8 cellular contexts compared by ENCODE assay signal in genomic region chr1:119675349-119676343, GRCh38. TPM values are rescaled to one million over a fixed set of nuclear protein-coding genes. Genes with fewer than 3 reads are reported as not detected.
DNase-seq lines count a peak whose midpoint lies in the region; ATAC-seq and TF ChIP-seq lines count a peak whose summit lies in the region.

No MANE protein-coding gene starts in this region.

- peak; percentile 65 to 68 for TF ChIP-seq CTCF in Caco-2 (IDR thresholded peaks at IDR 0.05; ENCODE audit: insufficient read depth in 1 of 2, low read depth in 1 of 2, low read length in 1 of 2, severe bottlenecking in 1 of 2, unreplicated experiment in 1 of 2)

- no peak overlapping the region for H3K27ac Mint-ChIP-seq in Caco-2 (ENCODE audit: unreplicated experiment)
- H3K27ac Mint-ChIP-seq in T-helper 17 cell, result no peak overlapping the region

- no TSS peak for BruUV-seq in Caco-2 (replicated peaks; lab: Mats Ljungman, UMichigan)

- H3K36me3 ChIP-seq in Caco-2 (ENCODE audit: control insufficient read depth, insufficient read depth, low read length) (no peaks in the 10 kb centered on the region), H7 (replicated peaks; ENCODE audit: control insufficient read depth, insufficient read depth, low read length) (no peaks in the 10 kb centered on the region)

- no peaks in the 10 kb centered on the region for H3K4me1 ChIP-seq in Caco-2

- CTCF ChIA-PET in Caco-2 (lab: Charles Lee), result interaction anchor here (0.6 to 2.1 kb wide), 9 partner anchors 15 to 329 kb away, joined by 3 to 6 read pairs (median 4); partner anchors contain the start of genes PHGDH and ZNF697

- ATAC-seq in T-helper 17 cell, result no peak
- no peak for ATAC-seq in GM19455 (IDR thresholded peaks at IDR 0.05; ENCODE audit: unreplicated experiment)

- H3K27me3 Mint-ChIP-seq in Caco-2 (ENCODE audit: insufficient read depth, unreplicated experiment), result no peaks in the 10 kb centered on the region
- H3K27me3 Mint-ChIP-seq in T-helper 17 cell, result peaks cover 58% of the 10 kb centered on the region

- POLR2A ChIA-PET in Caco-2 (lab: Charles Lee), result no interaction called here

- H3K36me3 Mint-ChIP-seq in Caco-2 (ENCODE audit: insufficient read depth, unreplicated experiment), result no peaks in the 10 kb centered on the region
- peaks cover 2% of the 10 kb centered on the region for H3K36me3 Mint-ChIP-seq in T-helper 17 cell (ENCODE audit: low read depth)

- intact Hi-C loops in Caco-2 (cut with micrococcal nuclease; ENCODE audit: unreplicated experiment), result loop anchor here (1.0 to 5.0 kb wide), 5 partner anchors 27 to 198 kb away; partner anchors contain the start of genes PHGDH and ZNF697

- H3K4me3 Mint-ChIP-seq in Caco-2 (ENCODE audit: unreplicated experiment) (peak overlapping the region; percentile 66), T-helper 17 cell (peak overlapping the region; percentile 55)

- DNase-seq in Caco-2 (peak; percentile 66 to 74), H7 (peak; percentile 86), NCI-H1436 treated with DMSO at 0.1 percent for 48 hours (lab: John Stamatoyannopoulos, UW) (peak; percentile 41), T-helper 17 cell (peak in 2 of 3 donors; percentile 14 to 38), anterior cingulate cortex (lab: John Stamatoyannopoulos, UW) (peak in 55 of 58 donors; percentile 6 to 86 (median 54)), hepatic stellate cell (ENCODE audit: low spot score) (peak; percentile 68), retina (peak; percentile 92)

- H3K27me3 ChIP-seq in Caco-2 (replicated peaks; ENCODE audit: control insufficient read depth, insufficient read depth, low read length) (no peaks in the 10 kb centered on the region), H7 (ENCODE audit: control insufficient read depth, insufficient read depth, low read length) (no peaks in the 10 kb centered on the region)

- no peaks in the 10 kb centered on the region for H3K9me3 Mint-ChIP-seq in Caco-2 (ENCODE audit: unreplicated experiment)

- no peaks in the 10 kb centered on the region for H3K9me3 ChIP-seq in Caco-2
- H3K9me3 ChIP-seq in T-helper 17 cell (ENCODE audit: control insufficient read depth, low read length, poor library complexity, severe bottlenecking), result no peaks in the 10 kb centered on the region

- H3K4me1 Mint-ChIP-seq in Caco-2 (ENCODE audit: low read depth, unreplicated experiment) (peaks cover 13% of the 10 kb centered on the region), T-helper 17 cell (peaks cover 4% of the 10 kb centered on the region)

- H3K4me3 ChIP-seq in Caco-2 (ENCODE audit: low read depth, low read length), result peak overlapping the region; percentile 28
- peak overlapping the region; percentile 24 for H3K4me3 ChIP-seq in H7 (ENCODE audit: insufficient read depth, low read depth, low read length)

RNA-seq across cellular contexts. Expression of gene ZNF697, which starts 27.6 kb away (rescaled TPM):
- total RNA-seq in Caco-2 (2022) (2.9 and 3.1 TPM in 2 replicates), T-helper 17 cell (under 1 TPM in 1 of 2 donors, not detected in 1; 0.15 TPM)
- total RNA-seq in H7 (2014; rRNA removed; shearing (Covaris generic)), result 17.3 and 20.1 TPM in 2 replicates

RNA-seq across cellular contexts. Expression of gene PHGDH, which starts 36.1 kb away (rescaled TPM):
- total RNA-seq in Caco-2 (2022) (383 and 410 TPM in 2 replicates), T-helper 17 cell (1 to 10 TPM; 1.2 to 2.5 TPM)
- total RNA-seq in H7 (2014; rRNA removed; shearing (Covaris generic)), result 586 and 589 TPM in 2 replicates

Comparison
In these comparisons a context has a peak if more than half of its experiments do, and no peak if none do; other contexts are left out.
1. DNase-seq: peak in every context shown above with its lines; median percentile 92 in retina; 86 in H7; 70 in Caco-2; 68 in hepatic stellate cell; 54 in anterior cingulate cortex; 41 in NCI-H1436 treated with DMSO at 0.1 percent for 48 hours; 26 in T-helper 17 cell.
2. RNA of gene PHGDH, which starts 36.1 kb away (total RNA-seq): 586 to 589 TPM in H7 and 383 to 410 TPM in Caco-2; 1.2 to 2.5 TPM in T-helper 17 cell; every median in the first group is over 100 times any median in the second.